Comparison of ENCODE assay signal across 8 cellular contexts in genomic region chr12:104974626-104975290, GRCh38. TPM values are rescaled to one million over a fixed set of nuclear protein-coding genes. Genes with fewer than 3 reads are reported as not detected.
DNase-seq lines count a peak whose midpoint lies in the region; ATAC-seq and TF ChIP-seq lines count a peak whose summit lies in the region.

No MANE protein-coding gene starts in this region.

- no peaks in the 10 kb centered on the region for H3K9me3 ChIP-seq in stomach

- ATAC-seq in GM18867 (IDR thresholded peaks at IDR 0.05; ENCODE audit: unreplicated experiment) = peak; percentile 99
- peak; percentile 99 for ATAC-seq in HG02759 (IDR thresholded peaks at IDR 0.05; ENCODE audit: unreplicated experiment)

- H3K27me3 ChIP-seq in stomach = no peaks in the 10 kb centered on the region

- no peak overlapping the region for H3K4me3 ChIP-seq in stomach

- H3K36me3 ChIP-seq in stomach = no peaks in the 10 kb centered on the region

- no peaks in the 10 kb centered on the region for H3K4me1 ChIP-seq in stomach

- WGBS in stomach, 5 donors = 81 to 92% (median 86%) methylated on average over 7 of the region's 7 CpGs

- peak overlapping the region in 1 of 5 donors; percentile 16 for H3K27ac ChIP-seq in stomach

- DNase-seq in NOMO-1 (lab: John Stamatoyannopoulos, UW; ENCODE audit: unreplicated experiment in 2 of 2) (peak; percentile 87 to 98), medulla oblongata (ENCODE audit: extremely low spot score) (peak; percentile 81), retina (no peak), stomach (no peak)
- no peak for DNase-seq in stimulated activated CD8-positive, alpha-beta memory T cell treated with anti-CD3 and anti-CD28 coated beads, Interleukin-4, amount 100 ng/mL, for 48 hours
- no peak for DNase-seq in activated effector memory CD4-positive, alpha-beta T cell treated with anti-CD3 and anti-CD28 coated beads, Interleukin-2, amount 50 U/mL, for 16 hours

- no peak for TF ChIP-seq EP300 in stomach (IDR thresholded peaks at IDR 0.05)

- intact Hi-C loops in stomach (cut with DNase I; ENCODE audit: low total_unique reads) = no loop called here

- no peak for TF ChIP-seq POLR2A in stomach (IDR thresholded peaks at IDR 0.05)

- TF ChIP-seq CTCF in stomach (IDR thresholded peaks at IDR 0.05) = no peak

RNA-seq across cellular contexts. Expression of gene NOPCHAP1, which starts 11.4 kb away (rescaled TPM):
- 10 to 100 TPM in 1 of 5 donors, 1 to 10 TPM in 4; 2.6 to 29.8 (median 4.6) TPM for total RNA-seq in stomach
- 10 to 100 TPM; 14.2 to 18.1 (median 15.9) TPM for polyA plus RNA-seq in stomach

RNA-seq across cellular contexts. Expression of gene SLC41A2, which starts 16.7 kb away (rescaled TPM):
- total RNA-seq in stomach = 100 to 1,000 TPM in 4 of 5 donors, 10 to 100 TPM in 1; 26.8 to 208 (median 181) TPM
- polyA plus RNA-seq in stomach = 10 to 100 TPM in 2 of 3 donors, 1 to 10 TPM in 1; 5.4 to 23.2 (median 14.8) TPM

Comparison
In these comparisons a context has a peak if more than half of its experiments do, and no peak if none do; other contexts are left out.
1. DNase-seq: peak in NOMO-1 (2 of 2) and medulla oblongata (single experiment); none in stimulated activated CD8-positive, alpha-beta memory T cell treated with anti-CD3 and anti-CD28 coated beads, Interleukin-4, amount 100 ng/mL, for 48 hours (single experiment), retina (single experiment), stomach (single experiment) and activated effector memory CD4-positive, alpha-beta T cell treated with anti-CD3 and anti-CD28 coated beads, Interleukin-2, amount 50 U/mL, for 16 hours (single experiment).